In the genomic region with DNA sequence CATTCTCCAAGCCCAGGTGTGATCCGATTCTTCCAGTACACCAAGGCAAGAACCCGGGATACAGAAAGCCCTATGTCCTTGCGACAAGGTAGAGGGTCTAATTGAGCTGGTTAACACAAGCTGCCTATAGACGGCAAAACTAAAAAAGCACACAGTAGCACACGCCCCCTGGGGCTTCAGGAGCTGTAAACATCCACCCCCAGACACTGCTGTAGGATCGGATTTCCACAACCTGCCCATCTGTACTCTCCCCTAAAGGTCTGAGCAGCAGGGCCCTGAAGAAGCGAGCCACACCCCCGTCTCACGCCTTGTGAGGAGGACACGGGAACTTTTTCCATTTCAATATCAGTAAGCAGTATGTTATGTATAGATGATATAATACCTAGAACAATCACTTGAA, we compare ENCODE assay signal across 22 cellular contexts.
DNase-seq lines count a peak whose midpoint lies in the region; ATAC-seq and TF ChIP-seq lines count a peak whose summit lies in the region.
"Had no signal": no experiment of that assay in that cellular context is flagged by ENCODE, and none has a peak within 500 bp of the region (broad histone marks: within the 10 kb centered on the region; RNA-seq: fewer than 3 reads in every experiment).

No MANE protein-coding gene starts in this region.

- H3K9me3 Mint-ChIP-seq in WTC11 (peaks cover 22% of the 10 kb centered on the region), neural progenitor cell (peaks cover 19% of the 10 kb centered on the region)
- H3K9me3 Mint-ChIP-seq: type B pancreatic cell had no signal

- H3K36me3 ChIP-seq in neural progenitor cell: no peaks in the 10 kb centered on the region
- no peaks in the 10 kb centered on the region for H3K36me3 ChIP-seq in transverse colon
- H3K36me3 ChIP-seq in aorta (ENCODE audit: control insufficient read depth in 1 of 2, insufficient read depth in 2 of 2, low read length in 1 of 2): no peaks in the 10 kb centered on the region
- H3K36me3 ChIP-seq: brain microvascular endothelial cell, heart right ventricle, MG63 had no signal

- 63 to 73% methylated on average over 5 to 10 of the region's 10 CpGs for WGBS in transverse colon (ENCODE audit: low coverage in 1 of 2), 2 donors
- 33 to 36% methylated on average over 10 of the region's 10 CpGs for WGBS in aorta, 2 donors

- TF ChIP-seq POLR2A in transverse colon (IDR thresholded peaks at IDR 0.05): no peak

- no peaks in the 10 kb centered on the region for H3K79me2 ChIP-seq in neural progenitor cell (ENCODE audit: low read depth)

- no peak overlapping the region for H2AFZ ChIP-seq in neural progenitor cell (replicated peaks)

- peak overlapping the region; percentile 16 for H3K4me2 ChIP-seq in neural progenitor cell

- POLR2A ChIA-PET in WTC11 (lab: Charles Lee): no interaction called here

- H3K9ac ChIP-seq in neural progenitor cell: no peak overlapping the region

- no peaks in the 10 kb centered on the region for H3F3A ChIP-seq in neural progenitor cell (ENCODE audit: low read depth)

- in situ Hi-C loops in transverse colon (cut with MboI; ENCODE audit: low pct_ligation_motif_present in 1 of 4, low pct_unique_long_range_greater_than_20kb in 1 of 4, low sequenced_read_pairs in 3 of 4): no loop called here

- CTCF ChIA-PET in WTC11 (lab: Charles Lee): interaction anchor here (2.2 kb wide), 1 partner anchor 16 kb away, joined by 5 read pairs; no protein-coding TSS in a partner anchor

- ATAC-seq in WTC11 (peak; percentile 93), aorta (ENCODE audit: low FRiP score) (no peak)
- ATAC-seq: activated CD4-positive, alpha-beta T cell treated with anti-CD3 and anti-CD28 coated beads for 36 hours; activated naive CD8-positive, alpha-beta T cell treated with anti-CD3 and anti-CD28 coated beads, Interleukin-2, amount 50 U/mL, for 24 hours; HCT116; naive thymus-derived CD4-positive, alpha-beta T cell; stimulated activated naive CD8-positive, alpha-beta T cell treated with anti-CD3 and anti-CD28 coated beads, Interleukin-15, Interleukin-2, amounts not matched to agents 100 U/mL and 50 U/mL, for 24 hours had no signal

- H3K4me1 Mint-ChIP-seq in WTC11 (peaks cover 32% of the 10 kb centered on the region), neural progenitor cell (peaks cover 12% of the 10 kb centered on the region)
- H3K4me1 Mint-ChIP-seq: activated CD4-positive, alpha-beta T cell treated with anti-CD3 and anti-CD28 coated beads for 36 hours; activated naive CD8-positive, alpha-beta T cell treated with anti-CD3 and anti-CD28 coated beads, Interleukin-2, amount 50 U/mL, for 24 hours; naive thymus-derived CD4-positive, alpha-beta T cell had no signal

- peaks cover 8% of the 10 kb centered on the region for H3K4me1 ChIP-seq in neural progenitor cell
- H3K4me1 ChIP-seq in transverse colon: peaks cover 0 to 3% (median 0%) of the 10 kb centered on the region in 4 donors
- H3K4me1 ChIP-seq in aorta (ENCODE audit: control insufficient read depth in 1 of 2, insufficient read depth in 2 of 2, low read length in 2 of 2): no peaks in the 10 kb centered on the region

- no peak overlapping the region for H3K4me3 ChIP-seq in neural progenitor cell
- no peak overlapping the region for H3K4me3 ChIP-seq in transverse colon
- no peak overlapping the region for H3K4me3 ChIP-seq in aorta (ENCODE audit: low read length in 2 of 2)
- H3K4me3 ChIP-seq: heart right ventricle, MG63 had no signal

- no peak for TF ChIP-seq EP300 in transverse colon (IDR thresholded peaks at IDR 0.05; ENCODE audit: low read depth)

- H3K27ac ChIP-seq in neural progenitor cell (no peak overlapping the region), transverse colon (no peak overlapping the region), aorta (ENCODE audit: low read depth in 1 of 2, low read length in 2 of 2) (no peak overlapping the region)
- H3K27ac ChIP-seq: brain microvascular endothelial cell, heart right ventricle had no signal

- H3K27me3 ChIP-seq in neural progenitor cell (no peaks in the 10 kb centered on the region), transverse colon (no peaks in the 10 kb centered on the region), aorta (ENCODE audit: control insufficient read depth in 1 of 2, insufficient read depth in 2 of 2, low read length in 1 of 2) (no peaks in the 10 kb centered on the region)
- H3K27me3 ChIP-seq: brain microvascular endothelial cell had no signal

- H3K4me3 Mint-ChIP-seq in WTC11: no peak overlapping the region
- H3K4me3 Mint-ChIP-seq in neural progenitor cell: no peak overlapping the region
- H3K4me3 Mint-ChIP-seq: activated CD4-positive, alpha-beta T cell treated with anti-CD3 and anti-CD28 coated beads for 36 hours; activated naive CD8-positive, alpha-beta T cell treated with anti-CD3 and anti-CD28 coated beads, Interleukin-2, amount 50 U/mL, for 24 hours; memory B cell; naive thymus-derived CD4-positive, alpha-beta T cell; type B pancreatic cell had no signal

- H3K9me3 ChIP-seq in neural progenitor cell (ENCODE audit: low read depth) (peaks cover 13% of the 10 kb centered on the region), transverse colon (no peaks in the 10 kb centered on the region), aorta (ENCODE audit: control insufficient read depth, low read length) (peaks cover 1% of the 10 kb centered on the region)
- H3K9me3 ChIP-seq: MG63 had no signal

- DNase-seq in NCI-H1417 (lab: John Stamatoyannopoulos, UW) (peak; percentile 27 to 60 (median 55)), NCI-H1417 treated with DMSO at 0.1 percent for 48 hours (lab: John Stamatoyannopoulos, UW) (no peak), NCI-H510A (lab: John Stamatoyannopoulos, UW) (peak; percentile 32), WTC11 (ENCODE audit: low spot score) (peak; percentile 49), neural progenitor cell (ENCODE audit: low spot score) (peak; percentile 62), transverse colon (no peak), aorta (no peak)
- DNase-seq in stimulated activated naive CD4-positive, alpha-beta T cell treated with Interleukin-2 at 50 U/mL for 16 hours (lab: John Stamatoyannopoulos, UW): no peak
- DNase-seq: activated CD4-positive, alpha-beta T cell treated with anti-CD3 and anti-CD28 coated beads for 36 hours; activated CD8-positive, alpha-beta memory T cell treated with anti-CD3 and anti-CD28 coated beads, Interleukin-2, amount 50 U/mL, for 48 hours; activated effector memory CD4-positive, alpha-beta T cell treated with Interleukin-2 at 50 U/mL for 16 hours; activated naive CD8-positive, alpha-beta T cell treated with anti-CD3 and anti-CD28 coated beads, Interleukin-2, amount 50 U/mL, for 24 hours; brain microvascular endothelial cell; heart right ventricle; kidney; MG63; naive thymus-derived CD4-positive, alpha-beta T cell; stimulated activated CD4-positive, alpha-beta T cell treated with anti-CD3 and anti-CD28 coated beads, Interleukin-2, amount 100 ng/mL, for 24 hours; stimulated activated naive CD8-positive, alpha-beta T cell treated with anti-CD3 and anti-CD28 coated beads, Interleukin-15, Interleukin-2, amounts not matched to agents 100 U/mL and 50 U/mL, for 24 hours had no signal

- H3K27me3 Mint-ChIP-seq in WTC11 (ENCODE audit: low read depth): no peaks in the 10 kb centered on the region
- peaks cover 5% of the 10 kb centered on the region for H3K27me3 Mint-ChIP-seq in neural progenitor cell (ENCODE audit: insufficient read depth, low read depth)

- H3K36me3 Mint-ChIP-seq in WTC11 (peaks cover 10% of the 10 kb centered on the region; the same call in 1 of the 2 replicates), neural progenitor cell (no peaks in the 10 kb centered on the region)
- H3K36me3 Mint-ChIP-seq: memory B cell; naive thymus-derived CD4-positive, alpha-beta T cell; type B pancreatic cell had no signal

- H3K27ac Mint-ChIP-seq in WTC11 (no peak overlapping the region), neural progenitor cell (no peak overlapping the region)
- H3K27ac Mint-ChIP-seq: activated CD4-positive, alpha-beta T cell treated with anti-CD3 and anti-CD28 coated beads for 36 hours; activated naive CD8-positive, alpha-beta T cell treated with anti-CD3 and anti-CD28 coated beads, Interleukin-2, amount 50 U/mL, for 24 hours; memory B cell; naive thymus-derived CD4-positive, alpha-beta T cell; type B pancreatic cell had no signal

- no peak for TF ChIP-seq CTCF in WTC11 (IDR thresholded peaks at IDR 0.05)
- no peak for TF ChIP-seq CTCF in neural progenitor cell (IDR thresholded peaks at IDR 0.05)
- no peak for TF ChIP-seq CTCF in transverse colon (IDR thresholded peaks at IDR 0.05)

- H4K20me1 ChIP-seq in neural progenitor cell (ENCODE audit: low read depth): no peaks in the 10 kb centered on the region

- intact Hi-C loops in transverse colon (cut with DNase I; ENCODE audit: low total_unique reads) (no loop called here), aorta (cut with DNase I) (no loop called here)

TF ChIP-seq in WTC11, 78 proteins besides CTCF, POLR2A, EP300 and RAD21:
- 0 out of 2 replicates have a peak, but pooled peaks have one; percentile 48 for TF ChIP-seq FOXK1 (CRISPR knock-in tag; IDR thresholded peaks at IDR 0.05)
- TF ChIP-seq CREB1 (CRISPR knock-in tag; IDR thresholded peaks at IDR 0.05): no peak

Comparison
In these comparisons a context has a peak if more than half of its experiments do, and no peak if none do; other contexts are left out.
1. DNase-seq: peak in NCI-H1417 (3 of 3), NCI-H510A (single experiment), WTC11 (single experiment) and neural progenitor cell (single experiment); none in NCI-H1417 treated with DMSO at 0.1 percent for 48 hours (single experiment), stimulated activated naive CD4-positive, alpha-beta T cell treated with Interleukin-2 at 50 U/mL for 16 hours (single experiment), transverse colon (single experiment) and aorta (0 of 2).